ENCODE assay signal across 25 cellular contexts in genomic region chr6:89462503-89462902, GRCh38. TPM values are rescaled to one million over a fixed set of nuclear protein-coding genes. Genes with fewer than 3 reads are reported as not detected.
DNase-seq lines count a peak whose midpoint lies in the region; ATAC-seq, FAIRE-seq and TF ChIP-seq lines count a peak whose summit lies in the region.
"Had no signal": no experiment of that assay in that cellular context is flagged by ENCODE, and none has a peak within 500 bp of the region (broad histone marks: within the 10 kb centered on the region; RNA-seq: fewer than 3 reads in every experiment).

No MANE protein-coding gene starts in this region.

- in situ Hi-C loops in HepG2 (cut with HindIII; ENCODE audit: extremely low pct_ligation_motif_present, low pct_unique_long_range_greater_than_20kb) = no loop called here

- H3K4me1 ChIP-seq in HepG2 (ENCODE audit: insufficient read depth, low read length) (no peaks in the 10 kb centered on the region), right lobe of liver (no peaks in the 10 kb centered on the region), adipocyte (ENCODE audit: control insufficient read depth, insufficient read depth, low read length) (no peaks in the 10 kb centered on the region), small intestine (ENCODE audit: control insufficient read depth in 2 of 2, insufficient read depth in 1 of 2, low read depth in 1 of 2, low read length in 1 of 2) (no peaks in the 10 kb centered on the region), thyroid gland (no peaks in the 10 kb centered on the region)
- H3K4me1 ChIP-seq: A549; BE2C; BLaER1 treated with 17β-estradiol and CSF1 and Interleukin-3, amounts not matched to agents 10 nM and 100 nM; HAP-1 had no signal

- POLR2A ChIA-PET in HepG2 (lab: Yijun Ruan, JAX) = no interaction called here

- H3K4me3 ChIP-seq in HepG2 (replicated peaks in 1 of 3; ENCODE audit: insufficient read depth in 1 of 3, low read depth in 2 of 3, low read length in 3 of 3) = no peak overlapping the region
- H3K4me3 ChIP-seq in right lobe of liver = no peak overlapping the region
- H3K4me3 ChIP-seq in adipocyte (ENCODE audit: low read length) = no peak overlapping the region
- H3K4me3 ChIP-seq in small intestine (ENCODE audit: low read depth in 1 of 2, low read length in 2 of 2) = no peak overlapping the region
- no peak overlapping the region for H3K4me3 ChIP-seq in dorsolateral prefrontal cortex
- no peak overlapping the region for H3K4me3 ChIP-seq in thyroid gland (replicated peaks in 1 of 3)
- H3K4me3 ChIP-seq: A549; BLaER1 treated with 17β-estradiol and CSF1 and Interleukin-3, amounts not matched to agents 10 nM and 100 nM; GM23338; HAP-1 had no signal

- CTCF ChIA-PET in HepG2 (lab: Yijun Ruan, JAX; ENCODE audit: low intra/inter-chr PET ratio, low total read pairs) = no interaction called here

- no peaks in the 10 kb centered on the region for H3K79me2 ChIP-seq in HepG2 (ENCODE audit: insufficient read depth, low read length)

- DNase-seq in HepG2 (ENCODE audit: low spot score) (no peak), right lobe of liver (no peak), MV-4-11 (lab: John Stamatoyannopoulos, UW) (peak; percentile 3), adipocyte (ENCODE audit: low read depth) (peak; percentile 39), small intestine (no peak), DMS 273 (lab: John Stamatoyannopoulos, UW; ENCODE audit: unreplicated experiment) (no peak), dorsolateral prefrontal cortex (no peak), thyroid gland (no peak)
- DNase-seq: 8988T; ACHN; AML-193; BE2C; CD4-positive, alpha-beta T cell; CD8-positive, alpha-beta memory T cell; DMS53; DMS79 treated with DMSO at 0.1 percent for 48 hours; GF-D8 had no signal

- H3K36me3 ChIP-seq in HepG2 (replicated peaks in 1 of 2; ENCODE audit: control insufficient read depth in 1 of 2, insufficient read depth in 2 of 2, low read length in 2 of 2) (no peaks in the 10 kb centered on the region), right lobe of liver (no peaks in the 10 kb centered on the region), adipocyte (ENCODE audit: control insufficient read depth, insufficient read depth, low read length, severe bottlenecking) (no peaks in the 10 kb centered on the region), small intestine (ENCODE audit: control insufficient read depth in 2 of 2, insufficient read depth in 2 of 2, low read length in 2 of 2) (no peaks in the 10 kb centered on the region), thyroid gland (no peaks in the 10 kb centered on the region)
- H3K36me3 ChIP-seq: BE2C; BLaER1 treated with 17β-estradiol and CSF1 and Interleukin-3, amounts not matched to agents 10 nM and 100 nM; HAP-1 had no signal

- H3K9me3 ChIP-seq in HepG2 (ENCODE audit: low read length) (no peaks in the 10 kb centered on the region), right lobe of liver (no peaks in the 10 kb centered on the region), adipocyte (ENCODE audit: control insufficient read depth, low read length) (no peaks in the 10 kb centered on the region), small intestine (ENCODE audit: control insufficient read depth, low read depth) (no peaks in the 10 kb centered on the region), thyroid gland (no peaks in the 10 kb centered on the region)
- H3K9me3 ChIP-seq: A549; BE2C; BLaER1 treated with 17β-estradiol and CSF1 and Interleukin-3, amounts not matched to agents 10 nM and 100 nM; HAP-1 had no signal

- intact Hi-C loops in HepG2 (cut with micrococcal nuclease; ENCODE audit: unreplicated experiment) = no loop called here
- intact Hi-C loops in right lobe of liver (cut with DNase I) = no loop called here
- intact Hi-C loops in dorsolateral prefrontal cortex (cut with DNase I) = no loop called here
- intact Hi-C loops in thyroid gland (cut with DNase I) = no loop called here

- H3K9ac ChIP-seq in HepG2 (ENCODE audit: insufficient read depth, low read depth, low read length) = no peak overlapping the region
- no peak overlapping the region for H3K9ac ChIP-seq in adipocyte (ENCODE audit: low read length)
- H3K9ac ChIP-seq: BLaER1 treated with 17β-estradiol and CSF1 and Interleukin-3, amounts not matched to agents 10 nM and 100 nM had no signal

- no peaks in the 10 kb centered on the region for H3K27me3 ChIP-seq in HepG2 (ENCODE audit: control insufficient read depth in 1 of 2, insufficient read depth in 2 of 2, low read length in 2 of 2)
- H3K27me3 ChIP-seq in right lobe of liver = no peaks in the 10 kb centered on the region
- H3K27me3 ChIP-seq in adipocyte (replicated peaks; ENCODE audit: control insufficient read depth, insufficient read depth, low read length) = no peaks in the 10 kb centered on the region
- no peaks in the 10 kb centered on the region for H3K27me3 ChIP-seq in small intestine (ENCODE audit: control insufficient read depth in 2 of 2, insufficient read depth in 2 of 2, low read length in 2 of 2)
- no peaks in the 10 kb centered on the region for H3K27me3 ChIP-seq in dorsolateral prefrontal cortex
- H3K27me3 ChIP-seq in thyroid gland = no peaks in the 10 kb centered on the region
- H3K27me3 ChIP-seq: BE2C; BLaER1 treated with 17β-estradiol and CSF1 and Interleukin-3, amounts not matched to agents 10 nM and 100 nM had no signal

- no peak for TF ChIP-seq POLR2A in HepG2 (IDR thresholded peaks at IDR 0.05; ENCODE audit: insufficient read depth in 1 of 2, low read depth in 2 of 2, low read length in 2 of 2)
- no peak for TF ChIP-seq POLR2A in right lobe of liver (IDR thresholded peaks at IDR 0.05)
- TF ChIP-seq POLR2A in thyroid gland (IDR thresholded peaks at IDR 0.05) = no peak

- H2AFZ ChIP-seq in HepG2 (ENCODE audit: low read length) = no peak overlapping the region
- H2AFZ ChIP-seq: GM23338 had no signal

- no peak for TF ChIP-seq CTCF in HepG2 (CRISPR knock-in tag; IDR thresholded peaks at IDR 0.05)
- TF ChIP-seq CTCF in right lobe of liver (IDR thresholded peaks at IDR 0.05) = no peak
- TF ChIP-seq CTCF in dorsolateral prefrontal cortex (IDR thresholded peaks at IDR 0.05 in 54 of 56, conservative IDR thresholded peaks at IDR 0.05 in 2 of 56; ENCODE audit: low read depth in 1 of 56, partially characterized antibody in 56 of 56) = no peak
- no peak for TF ChIP-seq CTCF in thyroid gland (IDR thresholded peaks at IDR 0.05)

- no peak for TF ChIP-seq RAD21 in HepG2 (CRISPR knock-in tag; IDR thresholded peaks at IDR 0.05)

- FAIRE-seq in HepG2 (lab: Jason Lieb, UNC) (no peak), small intestine (lab: Jason Lieb, UNC) (peak; percentile 5)
- FAIRE-seq: A549, D721Med, GM12891, GM18507, H54 had no signal

- H4K20me1 ChIP-seq in HepG2 (ENCODE audit: insufficient read depth, low read length) = no peaks in the 10 kb centered on the region
- H4K20me1 ChIP-seq: BLaER1 treated with 17β-estradiol and CSF1 and Interleukin-3, amounts not matched to agents 10 nM and 100 nM had no signal

- BruUV-seq in HepG2 (replicated peaks; lab: Mats Ljungman, UMichigan) = no TSS peak

- H3K27ac ChIP-seq in HepG2 (ENCODE audit: extremely low read length, insufficient read depth, low read length) (no peak overlapping the region), right lobe of liver (no peak overlapping the region), small intestine (ENCODE audit: low read depth in 1 of 2, low read length in 1 of 2) (no peak overlapping the region), dorsolateral prefrontal cortex (no peak overlapping the region), thyroid gland (no peak overlapping the region)
- H3K27ac ChIP-seq: A549; BLaER1 treated with 17β-estradiol and CSF1 and Interleukin-3, amounts not matched to agents 10 nM and 100 nM had no signal

- H3K4me2 ChIP-seq in HepG2 (ENCODE audit: low read depth, low read length) = no peak overlapping the region
- H3K4me2 ChIP-seq: A549; BLaER1 treated with 17β-estradiol and CSF1 and Interleukin-3, amounts not matched to agents 10 nM and 100 nM; GM23338 had no signal

- TF ChIP-seq EP300 in HepG2 (IDR thresholded peaks at IDR 0.05; ENCODE audit: low read depth in 2 of 2, low read length in 2 of 2) = no peak
- TF ChIP-seq EP300 in HepG2 (CRISPR knock-in tag; IDR thresholded peaks at IDR 0.05; ENCODE audit: borderline replicate concordance) = no peak

- 50% methylated on average over 2 of the region's 2 CpGs for WGBS in HepG2 (ENCODE audit: low lambda C conversion rate)
- 85% methylated on average over 2 of the region's 2 CpGs for WGBS in right lobe of liver (ENCODE audit: insufficient coverage, low coverage, low lambda C conversion rate, missing lambda C conversion rate)
- 39 to 59% (median 50%) methylated on average over 2 of the region's 2 CpGs for WGBS in small intestine, 3 donors
- 85 to 90% methylated on average over 2 of the region's 2 CpGs for WGBS in thyroid gland, 2 donors

- ATAC-seq in HepG2 (no peak), right lobe of liver (no peak)
- ATAC-seq: A549, GM23338 had no signal

RNA-seq across cellular contexts. Expression of gene ANKRD6, which starts 29.6 kb away (rescaled TPM):
- total RNA-seq in HepG2 (2016; rRNA removed; fragmentation: Illumina TruSeq; extraction: Trizol) (0.13 and 0.18 TPM in 2 replicates), right lobe of liver (10 to 100 TPM in 2 of 6 experiments, 1 to 10 TPM in 4; 5.3 to 14.8 (median 8.3) TPM), dorsolateral prefrontal cortex (10 to 100 TPM; 14.2 to 73.6 (median 37.4) TPM), thyroid gland (10 to 100 TPM; 18.2 to 50.6 (median 20.6) TPM)
- not detected in 2 replicates for total RNA-seq in HepG2 (2016; cell fraction: cytosol; rRNA removed; fragmentation: Illumina TruSeq; extraction: Trizol; ENCODE audit: low read depth)
- 0.24 and 0.32 TPM in 2 replicates for total RNA-seq in HepG2 (2016; cell fraction: insoluble cytoplasmic fraction; rRNA removed; fragmentation: Illumina TruSeq; extraction: Trizol)
- 0.17 and 0.49 TPM in 2 replicates for total RNA-seq in HepG2 (2016; cell fraction: membrane; rRNA removed; fragmentation: Illumina TruSeq; extraction: Trizol)
- total RNA-seq in HepG2 (2016; cell fraction: nucleus; rRNA removed; fragmentation: Illumina TruSeq; extraction: Trizol) = 0.41 TPM in 1 of 2 replicates, not detected in the other
- polyA plus RNA-seq in HepG2 (2011; rRNA removed) (0.36 and 0.48 TPM in 2 replicates), small intestine (1 to 10 TPM in 2 of 3 donors, under 1 TPM in 1; 0.89 to 1.9 (median 1.7) TPM)
- 0.09 and 0.44 TPM in 2 replicates for polyA plus RNA-seq in HepG2 (2011; cell fraction: cytosol; rRNA removed)
- polyA plus RNA-seq in HepG2 (2011; cell fraction: nucleus; rRNA removed) = 0.34 and 0.47 TPM in 2 replicates
- polyA plus RNA-seq in HepG2 (2012) = 0.15 and 0.28 TPM in 2 replicates
- polyA plus RNA-seq in HepG2 (2016; cell fraction: cytosol; fragmentation: Illumina TruSeq; extraction: Trizol; ENCODE audit: low read depth) = 0.19 and 0.32 TPM in 2 replicates
- 0.36 and 0.38 TPM in 2 replicates for polyA plus RNA-seq in HepG2 (2016; cell fraction: insoluble cytoplasmic fraction; fragmentation: Illumina TruSeq; extraction: Trizol; ENCODE audit: low read depth)
- polyA plus RNA-seq in HepG2 (2016; cell fraction: membrane; fragmentation: Illumina TruSeq; extraction: Trizol; ENCODE audit: low read depth) = 0.35 and 0.37 TPM in 2 replicates
- 0.61 and 1.2 TPM in 2 replicates for polyA plus RNA-seq in HepG2 (2016; cell fraction: nucleus; fragmentation: Illumina TruSeq; extraction: Trizol; ENCODE audit: insufficient read depth, low read depth)
- 0.10 TPM in 1 of 2 replicates, not detected in the other for polyA minus RNA-seq in HepG2 (2011; rRNA and poly(A)+ RNA removed; ENCODE audit: low replicate concordance)
- not detected in 2 replicates for polyA minus RNA-seq in HepG2 (2011; cell fraction: cytosol; rRNA and poly(A)+ RNA removed)
- polyA minus RNA-seq in HepG2 (2011; cell fraction: nucleus; rRNA and poly(A)+ RNA removed) = 0.25 and 0.26 TPM in 2 replicates

RNA-seq across cellular contexts. Expression of gene RRAGD, which starts 50.4 kb away (rescaled TPM):
- total RNA-seq in HepG2 (2016; rRNA removed; fragmentation: Illumina TruSeq; extraction: Trizol) (0.35 and 0.39 TPM in 2 replicates), right lobe of liver (10 to 100 TPM in 4 of 6 experiments, 1 to 10 TPM in 2; 7.1 to 18.7 (median 12.2) TPM), dorsolateral prefrontal cortex (10 to 100 TPM; 31.7 to 65.1 (median 45.2) TPM), thyroid gland (10 to 100 TPM; 49.8 to 73.0 (median 62.2) TPM)
- total RNA-seq in HepG2 (2016; cell fraction: cytosol; rRNA removed; fragmentation: Illumina TruSeq; extraction: Trizol; ENCODE audit: low read depth) = 0.26 and 0.30 TPM in 2 replicates
- 0.30 and 0.63 TPM in 2 replicates for total RNA-seq in HepG2 (2016; cell fraction: insoluble cytoplasmic fraction; rRNA removed; fragmentation: Illumina TruSeq; extraction: Trizol)
- 0.69 and 1.1 TPM in 2 replicates for total RNA-seq in HepG2 (2016; cell fraction: membrane; rRNA removed; fragmentation: Illumina TruSeq; extraction: Trizol)
- total RNA-seq in HepG2 (2016; cell fraction: nucleus; rRNA removed; fragmentation: Illumina TruSeq; extraction: Trizol) = 0.28 and 0.53 TPM in 2 replicates
- polyA plus RNA-seq in HepG2 (2011; rRNA removed) (0.53 and 0.57 TPM in 2 replicates), small intestine (1 to 10 TPM in 2 of 3 donors, under 1 TPM in 1; 0.67 to 3.2 (median 1.9) TPM)
- 0.12 and 0.37 TPM in 2 replicates for polyA plus RNA-seq in HepG2 (2011; cell fraction: cytosol; rRNA removed)
- 0.05 and 0.06 TPM in 2 replicates for polyA plus RNA-seq in HepG2 (2011; cell fraction: nucleus; rRNA removed)
- polyA plus RNA-seq in HepG2 (2012) = 0.21 and 0.85 TPM in 2 replicates
- 0.37 and 0.38 TPM in 2 replicates for polyA plus RNA-seq in HepG2 (2016; cell fraction: cytosol; fragmentation: Illumina TruSeq; extraction: Trizol; ENCODE audit: low read depth)
- polyA plus RNA-seq in HepG2 (2016; cell fraction: insoluble cytoplasmic fraction; fragmentation: Illumina TruSeq; extraction: Trizol; ENCODE audit: low read depth) = 0.17 and 0.53 TPM in 2 replicates
- 0.69 and 0.86 TPM in 2 replicates for polyA plus RNA-seq in HepG2 (2016; cell fraction: membrane; fragmentation: Illumina TruSeq; extraction: Trizol; ENCODE audit: low read depth)
- 0.22 TPM in 1 of 2 replicates, not detected in the other for polyA plus RNA-seq in HepG2 (2016; cell fraction: nucleus; fragmentation: Illumina TruSeq; extraction: Trizol; ENCODE audit: insufficient read depth, low read depth)
- polyA minus RNA-seq in HepG2 (2011; rRNA and poly(A)+ RNA removed; ENCODE audit: low replicate concordance) = 0.26 TPM in 1 of 2 replicates, not detected in the other
- 0.62 and 1.3 TPM in 2 replicates for polyA minus RNA-seq in HepG2 (2011; cell fraction: cytosol; rRNA and poly(A)+ RNA removed)
- 0.12 and 0.13 TPM in 2 replicates for polyA minus RNA-seq in HepG2 (2011; cell fraction: nucleus; rRNA and poly(A)+ RNA removed)

Comparison
In these comparisons a context has a peak if more than half of its experiments do, and no peak if none do; other contexts are left out.
1. DNase-seq: peak in MV-4-11 (single experiment) and adipocyte (single experiment); none in HepG2 (single experiment), right lobe of liver (0 of 3), small intestine (single experiment), DMS 273 (single experiment), dorsolateral prefrontal cortex (0 of 10) and thyroid gland (0 of 2).